ENCODE assay signal across 1 cellular context in the genomic region with DNA sequence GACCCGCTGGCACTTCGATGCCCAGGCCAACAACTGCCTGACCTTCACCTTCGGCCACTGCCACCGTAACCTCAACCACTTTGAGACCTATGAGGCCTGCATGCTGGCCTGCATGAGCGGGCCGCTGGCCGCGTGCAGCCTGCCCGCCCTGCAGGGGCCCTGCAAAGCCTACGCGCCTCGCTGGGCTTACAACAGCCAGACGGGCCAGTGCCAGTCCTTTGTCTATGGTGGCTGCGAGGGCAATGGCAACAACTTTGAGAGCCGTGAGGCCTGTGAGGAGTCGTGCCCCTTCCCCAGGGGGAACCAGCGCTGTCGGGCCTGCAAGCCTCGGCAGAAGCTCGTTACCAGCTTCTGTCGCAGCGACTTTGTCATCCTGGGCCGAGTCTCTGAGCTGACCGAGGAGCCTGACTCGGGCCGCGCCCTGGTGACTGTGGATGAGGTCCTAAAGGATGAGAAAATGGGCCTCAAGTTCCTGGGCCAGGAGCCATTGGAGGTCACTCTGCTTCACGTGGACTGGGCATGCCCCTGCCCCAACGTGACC.
TF ChIP-seq lines count a peak whose summit lies in the region.

No MANE protein-coding gene starts in this region.

TF ChIP-seq in HepG2, 621 proteins besides CTCF, POLR2A, EP300 and RAD21 (continued from another document):
- TF ChIP-seq ZBTB33 (CRISPR knock-in tag; IDR thresholded peaks at IDR 0.05) (peak; percentile 86), HNRNPL (IDR thresholded peaks at IDR 0.05; ENCODE audit: low read depth, low read length) (peak; percentile 77; the same call in 1 of the 2 replicates), PHF8 (CRISPR knock-in tag; IDR thresholded peaks at IDR 0.05) (no peak), ZBTB38 (CRISPR knock-in tag; IDR thresholded peaks at IDR 0.05) (peak; percentile 57; the same call in 1 of the 2 replicates), ZNF496 (CRISPR knock-in tag; IDR thresholded peaks at IDR 0.05; ENCODE audit: insufficient replicate concordance) (no peak), KDM2A (CRISPR knock-in tag; IDR thresholded peaks at IDR 0.05; ENCODE audit: borderline replicate concordance, low read depth) (no peak), DDIT3 (CRISPR knock-in tag; IDR thresholded peaks at IDR 0.05) (no peak), ATF5 (CRISPR knock-in tag; IDR thresholded peaks at IDR 0.05; ENCODE audit: low read depth) (no peak), REST (IDR thresholded peaks at IDR 0.05; ENCODE audit: borderline replicate concordance in 1 of 2, low read depth in 1 of 2, low read length in 2 of 2) (no peak), SUZ12 (IDR thresholded peaks at IDR 0.05; ENCODE audit: low read depth, low read length) (no peak), MXD3 (CRISPR knock-in tag; IDR thresholded peaks at IDR 0.05) (0 out of 2 replicates have a peak, but pooled peaks have one; percentile 25), TSC22D2 (CRISPR knock-in tag; IDR thresholded peaks at IDR 0.05; ENCODE audit: borderline replicate concordance) (no peak), ZNF768 (CRISPR knock-in tag; IDR thresholded peaks at IDR 0.05) (0 out of 2 replicates have a peak, but pooled peaks have one; percentile 11), ZNF878 (CRISPR knock-in tag; IDR thresholded peaks at IDR 0.05) (no peak), KDM6A (CRISPR knock-in tag; IDR thresholded peaks at IDR 0.05; ENCODE audit: low read depth) (no peak), RFX3 (CRISPR knock-in tag; IDR thresholded peaks at IDR 0.05) (no peak), RARA (CRISPR knock-in tag; IDR thresholded peaks at IDR 0.05) (no peak)
- TF ChIP-seq, protein P1, sequence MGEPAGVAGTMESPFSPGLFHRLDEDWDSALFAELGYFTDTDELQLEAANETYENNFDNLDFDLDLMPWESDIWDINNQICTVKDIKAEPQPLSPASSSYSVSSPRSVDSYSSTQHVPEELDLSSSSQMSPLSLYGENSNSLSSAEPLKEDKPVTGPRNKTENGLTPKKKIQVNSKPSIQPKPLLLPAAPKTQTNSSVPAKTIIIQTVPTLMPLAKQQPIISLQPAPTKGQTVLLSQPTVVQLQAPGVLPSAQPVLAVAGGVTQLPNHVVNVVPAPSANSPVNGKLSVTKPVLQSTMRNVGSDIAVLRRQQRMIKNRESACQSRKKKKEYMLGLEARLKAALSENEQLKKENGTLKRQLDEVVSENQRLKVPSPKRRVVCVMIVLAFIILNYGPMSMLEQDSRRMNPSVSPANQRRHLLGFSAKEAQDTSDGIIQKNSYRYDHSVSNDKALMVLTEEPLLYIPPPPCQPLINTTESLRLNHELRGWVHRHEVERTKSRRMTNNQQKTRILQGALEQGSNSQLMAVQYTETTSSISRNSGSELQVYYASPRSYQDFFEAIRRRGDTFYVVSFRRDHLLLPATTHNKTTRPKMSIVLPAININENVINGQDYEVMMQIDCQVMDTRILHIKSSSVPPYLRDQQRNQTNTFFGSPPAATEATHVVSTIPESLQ (CRISPR knock-in tag; conservative IDR thresholded peaks at IDR 0.05), result no peak
- TF ChIP-seq, protein P2, sequence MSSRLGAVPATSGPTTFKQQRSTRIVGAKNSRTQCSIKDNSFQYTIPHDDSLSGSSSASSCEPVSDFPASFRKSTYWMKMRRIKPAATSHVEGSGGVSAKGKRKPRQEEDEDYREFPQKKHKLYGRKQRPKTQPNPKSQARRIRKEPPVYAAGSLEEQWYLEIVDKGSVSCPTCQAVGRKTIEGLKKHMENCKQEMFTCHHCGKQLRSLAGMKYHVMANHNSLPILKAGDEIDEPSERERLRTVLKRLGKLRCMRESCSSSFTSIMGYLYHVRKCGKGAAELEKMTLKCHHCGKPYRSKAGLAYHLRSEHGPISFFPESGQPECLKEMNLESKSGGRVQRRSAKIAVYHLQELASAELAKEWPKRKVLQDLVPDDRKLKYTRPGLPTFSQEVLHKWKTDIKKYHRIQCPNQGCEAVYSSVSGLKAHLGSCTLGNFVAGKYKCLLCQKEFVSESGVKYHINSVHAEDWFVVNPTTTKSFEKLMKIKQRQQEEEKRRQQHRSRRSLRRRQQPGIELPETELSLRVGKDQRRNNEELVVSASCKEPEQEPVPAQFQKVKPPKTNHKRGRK (CRISPR knock-in tag; IDR thresholded peaks at IDR 0.05), result no peak
- TF ChIP-seq, protein P3, sequence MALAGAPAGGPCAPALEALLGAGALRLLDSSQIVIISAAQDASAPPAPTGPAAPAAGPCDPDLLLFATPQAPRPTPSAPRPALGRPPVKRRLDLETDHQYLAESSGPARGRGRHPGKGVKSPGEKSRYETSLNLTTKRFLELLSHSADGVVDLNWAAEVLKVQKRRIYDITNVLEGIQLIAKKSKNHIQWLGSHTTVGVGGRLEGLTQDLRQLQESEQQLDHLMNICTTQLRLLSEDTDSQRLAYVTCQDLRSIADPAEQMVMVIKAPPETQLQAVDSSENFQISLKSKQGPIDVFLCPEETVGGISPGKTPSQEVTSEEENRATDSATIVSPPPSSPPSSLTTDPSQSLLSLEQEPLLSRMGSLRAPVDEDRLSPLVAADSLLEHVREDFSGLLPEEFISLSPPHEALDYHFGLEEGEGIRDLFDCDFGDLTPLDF (CRISPR knock-in tag; IDR thresholded peaks at IDR 0.05), result no peak
